In genomic region chr4:144355809-144356757, GRCh38 we compare ENCODE assay signal across 8 cellular contexts.
DNase-seq lines count a peak whose midpoint lies in the region; ATAC-seq, FAIRE-seq and TF ChIP-seq lines count a peak whose summit lies in the region.

No MANE protein-coding gene starts in this region.

- intact Hi-C loops in vagina (cut with DNase I): no loop called here

- H3K36me3 ChIP-seq in WERI-Rb-1 (no peaks in the 10 kb centered on the region), vagina (no peaks in the 10 kb centered on the region)

- H3K27ac ChIP-seq in WERI-Rb-1: no peak overlapping the region
- no peak overlapping the region for H3K27ac ChIP-seq in vagina

- DNase-seq in NCI-H748 (lab: John Stamatoyannopoulos, UW; ENCODE audit: unreplicated experiment): peak; percentile 1
- no peak for DNase-seq in NCI-H748 treated with DMSO at 0.1 percent for 48 hours (lab: John Stamatoyannopoulos, UW)
- peak; percentile 41 for DNase-seq in HTR-8/SVneo (ENCODE audit: insufficient read length, low spot score)
- peak; percentile 59 for DNase-seq in WERI-Rb-1
- peak; percentile 98 for DNase-seq in iris pigment epithelial cell (ENCODE audit: low read depth)
- no peak for DNase-seq in NCI-H2029 treated with DMSO at 0.1 percent for 48 hours (lab: John Stamatoyannopoulos, UW)
- DNase-seq in vagina (ENCODE audit: extremely low spot score in 2 of 2): no peak

- no peak for TF ChIP-seq POLR2A in vagina (IDR thresholded peaks at IDR 0.05)

- H3K4me1 ChIP-seq in vagina: no peaks in the 10 kb centered on the region

- H3K27me3 ChIP-seq in WERI-Rb-1 (ENCODE audit: insufficient read depth, low read depth, severe bottlenecking) (no peaks in the 10 kb centered on the region), vagina (no peaks in the 10 kb centered on the region)

- no peaks in the 10 kb centered on the region for H3K9me3 ChIP-seq in WERI-Rb-1 (ENCODE audit: severe bottlenecking)
- no peaks in the 10 kb centered on the region for H3K9me3 ChIP-seq in vagina

- no peak for FAIRE-seq in HTR-8/SVneo (lab: Jason Lieb, UNC)

- no peak overlapping the region for H3K4me3 ChIP-seq in WERI-Rb-1 (ENCODE audit: low read depth, low read length)
- no peak overlapping the region for H3K4me3 ChIP-seq in vagina

- TF ChIP-seq CTCF in WERI-Rb-1 (IDR thresholded peaks at IDR 0.05; ENCODE audit: low read depth, low read length): peak; percentile 58
- no peak for TF ChIP-seq CTCF in vagina (IDR thresholded peaks at IDR 0.05)

- ATAC-seq in GM21825 (IDR thresholded peaks at IDR 0.05; ENCODE audit: unreplicated experiment): peak; percentile 88

Comparison
In these comparisons a context has a peak if more than half of its experiments do, and no peak if none do; other contexts are left out.
1. DNase-seq: peak in NCI-H748 (single experiment), HTR-8/SVneo (single experiment), WERI-Rb-1 (single experiment) and iris pigment epithelial cell (single experiment); none in NCI-H748 treated with DMSO at 0.1 percent for 48 hours (single experiment), NCI-H2029 treated with DMSO at 0.1 percent for 48 hours (single experiment) and vagina (0 of 2).